Comparison of ENCODE assay signal across 23 cellular contexts in genomic region chr19:21135433-21135832, GRCh38.
"Had no signal": no experiment of that assay in that cellular context is flagged by ENCODE, and none has a peak within 500 bp of the region (broad histone marks: within the 10 kb centered on the region; RNA-seq: fewer than 3 reads in every experiment).

No MANE protein-coding gene starts in this region.

- H3K27me3 ChIP-seq: pancreas, sigmoid colon, spleen, suprapubic skin, tibial artery, uterus had no signal

- FAIRE-seq: pancreas, small intestine had no signal

- DNase-seq: hypothalamus; islet precursor cell; left ventricle myocardium inferior; mesendoderm; naive B cell; nucleus accumbens; pancreas; posterior cingulate gyrus; retina; right cardiac atrium; sigmoid colon; small intestine; spleen; stimulated activated CD4-positive, alpha-beta T cell treated with anti-CD3 and anti-CD28 coated beads, Interleukin-4, amount 100 ng/mL, for 24 hours; stimulated activated naive CD4-positive, alpha-beta T cell; tibial artery; uterus had no signal

- H3K9me3 ChIP-seq: left ventricle myocardium inferior, pancreas, prostate gland, sigmoid colon, suprapubic skin, thoracic aorta, tibial artery, uterus had no signal

- H3K27ac ChIP-seq: left ventricle myocardium inferior, pancreas, prostate gland, sigmoid colon, spleen, suprapubic skin, thoracic aorta, tibial artery, uterus had no signal

- H3K4me3 ChIP-seq: left ventricle myocardium inferior, lung, pancreas, prostate gland, sigmoid colon, spleen, suprapubic skin, thoracic aorta, tibial artery, uterus had no signal

- H3K4me1 ChIP-seq: left ventricle myocardium inferior, pancreas, prostate gland, sigmoid colon, spleen, suprapubic skin, tibial artery, uterus had no signal

- H3K36me3 ChIP-seq: left ventricle myocardium inferior, pancreas, prostate gland, sigmoid colon, spleen, suprapubic skin, thoracic aorta, tibial artery, uterus had no signal

- ATAC-seq: natural killer cell treated with Interleukin-12 subunit alpha and Interleukin-12 subunit beta and Interleukin-15 and Interleukin-18, amount 100 ng/mL, for 72 hours; pancreas; right cardiac atrium; stimulated activated effector memory CD8-positive, alpha-beta T cell treated with anti-CD3 and anti-CD28 coated beads, Interleukin-12 subunit alpha, Interleukin-12 subunit beta, amount 100 ng/mL, for 72 hours had no signal
